Comparison of ENCODE assay signal across 12 cellular contexts in genomic region chr15:32669870-32670623, GRCh38. TPM values are rescaled to one million over a fixed set of nuclear protein-coding genes. Genes with fewer than 3 reads are reported as not detected.
DNase-seq lines count a peak whose midpoint lies in the region; FAIRE-seq and TF ChIP-seq lines count a peak whose summit lies in the region.
"Had no signal": no experiment of that assay in that cellular context is flagged by ENCODE, and none has a peak within 500 bp of the region (broad histone marks: within the 10 kb centered on the region; RNA-seq: fewer than 3 reads in every experiment).

No MANE protein-coding gene starts in this region.

- peak overlapping the region in 3 of 4 donors; percentile 57 to 88 (median 76) for H3K27ac ChIP-seq in esophagus squamous epithelium

- H3K4me1 ChIP-seq in esophagus squamous epithelium: peaks cover 0 to 11% (median 0%) of the 10 kb centered on the region in 3 donors

- DNase-seq in AG10803 (ENCODE audit: low read depth) (peak; percentile 94), OCI-M1 (lab: John Stamatoyannopoulos, UW) (peak; percentile 44), esophagus squamous epithelium (lab: John Stamatoyannopoulos, UW) (no peak), midbrain (lab: John Stamatoyannopoulos, UW) (peak; percentile 87), NCI-H774 (lab: John Stamatoyannopoulos, UW) (no peak), NCI-H1436 (lab: John Stamatoyannopoulos, UW) (no peak), RCC 7860 (ENCODE audit: low spot score) (no peak)
- no peak for DNase-seq in stimulated activated CD8-positive, alpha-beta memory T cell treated with anti-CD3 and anti-CD28 coated beads, Interleukin-4, amount 100 ng/mL, for 48 hours
- DNase-seq: activated naive CD4-positive, alpha-beta T cell treated with anti-CD3 and anti-CD28 coated beads, Interleukin-2, amount 10 ng/mL, durations not matched to agents 7 days and 5 days; immature natural killer cell; stimulated activated CD4-positive, alpha-beta T cell treated with anti-CD3 and anti-CD28 coated beads, Interleukin-1b, Interleukin-23, amount 100 ng/mL, for 48 hours; T-helper 2 cell had no signal

- TF ChIP-seq POLR2A in esophagus squamous epithelium (IDR thresholded peaks at IDR 0.05): no peak

- intact Hi-C loops in esophagus squamous epithelium (cut with DNase I): no loop called here

- H3K9me3 ChIP-seq in esophagus squamous epithelium: no peaks in the 10 kb centered on the region

- peak overlapping the region; percentile 42 for H3K4me3 ChIP-seq in AG10803 (ENCODE audit: low read length)
- H3K4me3 ChIP-seq in esophagus squamous epithelium: peak overlapping the region in 1 of 4 donors; percentile 29

- no peak for FAIRE-seq in RCC 7860 (lab: Jason Lieb, UNC)

- no peak for TF ChIP-seq CTCF in AG10803 (conservative IDR thresholded peaks at IDR 0.05; ENCODE audit: low read length)
- TF ChIP-seq CTCF in esophagus squamous epithelium (IDR thresholded peaks at IDR 0.05): no peak

- no peaks in the 10 kb centered on the region for H3K27me3 ChIP-seq in esophagus squamous epithelium

- no peaks in the 10 kb centered on the region for H3K36me3 ChIP-seq in esophagus squamous epithelium

- WGBS in esophagus squamous epithelium, 2 donors: 31 to 41% methylated on average over 6 of the region's 6 CpGs

RNA-seq across cellular contexts. Expression of gene SCG5, which starts 28.5 kb away (rescaled TPM):
- total RNA-seq in esophagus squamous epithelium: 1 to 10 TPM in 1 of 4 donors, not detected in 3; 1.1 TPM

RNA-seq across cellular contexts. Expression of gene GREM1, which starts 47.8 kb away (rescaled TPM):
- total RNA-seq in esophagus squamous epithelium: 10 to 100 TPM in 1 of 4 donors, 1 to 10 TPM in 2, under 1 TPM in 1; 0.30 to 11.6 (median 6.4) TPM

RNA-seq across cellular contexts. Expression of gene ARHGAP11A, which starts 54.7 kb away (rescaled TPM):
- 10 to 100 TPM in 2 of 4 donors, 1 to 10 TPM in 2; 4.7 to 17.4 (median 8.1) TPM for total RNA-seq in esophagus squamous epithelium

Comparison
In these comparisons a context has a peak if more than half of its experiments do, and no peak if none do; other contexts are left out.
1. DNase-seq: peak in AG10803 (single experiment), OCI-M1 (single experiment) and midbrain (single experiment); none in esophagus squamous epithelium (single experiment), NCI-H774 (single experiment), NCI-H1436 (single experiment), stimulated activated CD8-positive, alpha-beta memory T cell treated with anti-CD3 and anti-CD28 coated beads, Interleukin-4, amount 100 ng/mL, for 48 hours (single experiment) and RCC 7860 (single experiment).